Comparison of ENCODE assay signal across 21 cellular contexts in the genomic region with DNA sequence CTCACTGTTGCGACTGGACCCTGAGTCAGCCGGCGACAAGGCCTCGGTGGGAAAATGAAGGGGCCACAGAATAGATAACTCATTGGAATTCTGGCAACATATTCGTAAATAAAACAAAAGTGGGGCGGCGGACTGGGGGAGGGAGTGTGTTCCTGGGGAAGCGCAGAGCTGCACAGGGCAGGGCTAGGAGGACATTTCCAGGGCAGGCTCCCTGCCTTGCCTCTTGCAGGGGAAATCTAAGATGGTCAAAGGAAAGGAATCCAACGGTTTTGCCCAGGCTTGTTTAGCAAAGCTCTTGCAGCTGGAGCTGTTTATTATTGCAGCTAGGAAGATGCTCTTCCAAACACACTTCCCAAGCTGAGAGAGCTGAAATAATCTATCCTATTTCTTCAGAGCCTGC.
DNase-seq lines count a peak whose midpoint lies in the region; ATAC-seq, FAIRE-seq and TF ChIP-seq lines count a peak whose summit lies in the region.
"Had no signal": no experiment of that assay in that cellular context is flagged by ENCODE, and none has a peak within 500 bp of the region (broad histone marks: within the 10 kb centered on the region; RNA-seq: fewer than 3 reads in every experiment).

No MANE protein-coding gene starts in this region.

- DNase-seq in SJSA1 (ENCODE audit: low read depth in 1 of 2, low spot score in 2 of 2) (peak; percentile 44 to 47), endothelial cell of umbilical vein (ENCODE audit: low read depth, low spot score) (peak; percentile 46), tibial artery (no peak), DMS79 (lab: John Stamatoyannopoulos, UW) (no peak), NCI-H2171 treated with DMSO at 0.1 percent for 48 hours (lab: John Stamatoyannopoulos, UW) (no peak), kidney glomerular epithelial cell (lab: John Stamatoyannopoulos, UW) (no peak)
- DNase-seq: activated gamma-delta T cell treated with Interleukin-2 at 50 U/mL for 16 hours; BE2C; brain microvascular endothelial cell; effector memory CD4-positive, alpha-beta T cell; Kasumi-1; kidney; naive thymus-derived CD8-positive, alpha-beta T cell; NCI-H146; NCI-H524; stimulated activated CD4-positive, alpha-beta T cell treated with anti-CD3 and anti-CD28 coated beads, Interleukin-4, amount 100 ng/mL, for 4 hours had no signal

- TF ChIP-seq POLR2A in endothelial cell of umbilical vein (IDR thresholded peaks at IDR 0.05; ENCODE audit: low read depth, low read length) = no peak

- peak overlapping the region; percentile 2 for H3K4me2 ChIP-seq in endothelial cell of umbilical vein (ENCODE audit: insufficient read depth, low read length)

- no peak overlapping the region for H3K27ac ChIP-seq in SJSA1
- peak overlapping the region; percentile 69 for H3K27ac ChIP-seq in endothelial cell of umbilical vein (ENCODE audit: insufficient read depth, low read depth, low read length)
- peak overlapping the region; percentile 18 to 45 for H3K27ac ChIP-seq in mucosa of rectum (ENCODE audit: low read depth in 2 of 2, low read length in 2 of 2)
- peak overlapping the region; percentile 54 to 75 for H3K27ac ChIP-seq in tibial artery
- H3K27ac ChIP-seq: brain microvascular endothelial cell, HL-60 had no signal

- intact Hi-C loops in endothelial cell of umbilical vein (cut with micrococcal nuclease) = loop anchor here (1.0 to 2.0 kb wide), 2 partner anchors 14 to 1947 kb away; no protein-coding TSS in a partner anchor
- intact Hi-C loops in tibial artery (cut with DNase I; ENCODE audit: low total_unique reads) = no loop called here

- no peak for FAIRE-seq in endothelial cell of umbilical vein (lab: Jason Lieb, UNC)
- FAIRE-seq: D721Med, GM18507, kidney had no signal

- CTCF ChIA-PET in endothelial cell of umbilical vein (lab: Charles Lee) = interaction anchor here (0.9 to 4.5 kb wide), 10 partner anchors 11 to 1039 kb away, joined by 3 to 24 read pairs (median 6); no protein-coding TSS in a partner anchor

- H3K9ac ChIP-seq in endothelial cell of umbilical vein (replicated peaks; ENCODE audit: extremely low read depth, insufficient read depth, low read length) = peak overlapping the region; percentile 44
- no peak overlapping the region for H3K9ac ChIP-seq in mucosa of rectum (ENCODE audit: low read depth in 1 of 2, low read length in 2 of 2)

- POLR2A ChIA-PET in endothelial cell of umbilical vein (lab: Charles Lee) = no interaction called here

- TF ChIP-seq CTCF in endothelial cell of umbilical vein (IDR thresholded peaks at IDR 0.05; ENCODE audit: extremely low read depth in 1 of 2, insufficient read depth in 1 of 2, low read depth in 1 of 2, low read length in 2 of 2) (no peak), tibial artery (IDR thresholded peaks at IDR 0.05) (no peak)

- ATAC-seq in HG03521 (IDR thresholded peaks at IDR 0.05; ENCODE audit: unreplicated experiment) = no peak
- ATAC-seq: naive thymus-derived CD8-positive, alpha-beta T cell had no signal

- H3K4me1 ChIP-seq in SJSA1 (replicated peaks) (peaks cover 46% of the 10 kb centered on the region), endothelial cell of umbilical vein (ENCODE audit: control insufficient read depth, extremely low read depth, insufficient read depth, low read length) (peaks cover 57% of the 10 kb centered on the region), mucosa of rectum (ENCODE audit: control insufficient read depth in 2 of 2, insufficient read depth in 2 of 2, low read length in 2 of 2) (peaks cover 0 to 2% of the 10 kb centered on the region in 2 donors), tibial artery (peaks cover 0 to 91% (median 35%) of the 10 kb centered on the region in 4 donors)
- H3K4me1 ChIP-seq: BE2C had no signal

- H3K9me3 ChIP-seq in SJSA1 (replicated peaks) (no peaks in the 10 kb centered on the region), endothelial cell of umbilical vein (replicated peaks; ENCODE audit: control insufficient read depth, insufficient read depth, low read length) (no peaks in the 10 kb centered on the region), mucosa of rectum (ENCODE audit: control insufficient read depth in 2 of 2, low read length in 2 of 2) (no peaks in the 10 kb centered on the region), tibial artery (no peaks in the 10 kb centered on the region)
- H3K9me3 ChIP-seq: BE2C had no signal

- H3K36me3 ChIP-seq in SJSA1 (no peaks in the 10 kb centered on the region), endothelial cell of umbilical vein (ENCODE audit: control insufficient read depth in 2 of 2, extremely low read depth in 1 of 2, insufficient read depth in 2 of 2, low read length in 2 of 2) (no peaks in the 10 kb centered on the region), mucosa of rectum (ENCODE audit: control insufficient read depth in 2 of 2, insufficient read depth in 2 of 2, low read length in 2 of 2) (no peaks in the 10 kb centered on the region), tibial artery (no peaks in the 10 kb centered on the region)
- H3K36me3 ChIP-seq: BE2C, brain microvascular endothelial cell had no signal

- H3K4me3 ChIP-seq in SJSA1 (no peak overlapping the region), endothelial cell of umbilical vein (replicated peaks in 1 of 3; ENCODE audit: insufficient read depth in 1 of 3, low read depth in 1 of 3, low read length in 3 of 3) (no peak overlapping the region), mucosa of rectum (ENCODE audit: low read length in 2 of 2) (no peak overlapping the region), tibial artery (no peak overlapping the region)

- no peaks in the 10 kb centered on the region for H3K79me2 ChIP-seq in endothelial cell of umbilical vein (ENCODE audit: control insufficient read depth, insufficient read depth, low read length)

- H3K27me3 ChIP-seq in SJSA1 (replicated peaks) = no peaks in the 10 kb centered on the region
- H3K27me3 ChIP-seq in endothelial cell of umbilical vein (ENCODE audit: control insufficient read depth in 2 of 2, insufficient read depth in 2 of 2, low read length in 2 of 2) = no peaks in the 10 kb centered on the region
- H3K27me3 ChIP-seq in mucosa of rectum (ENCODE audit: control insufficient read depth in 2 of 2, insufficient read depth in 2 of 2, low read length in 2 of 2) = no peaks in the 10 kb centered on the region
- no peaks in the 10 kb centered on the region for H3K27me3 ChIP-seq in tibial artery
- H3K27me3 ChIP-seq: brain microvascular endothelial cell had no signal

- H3K9me1 ChIP-seq in endothelial cell of umbilical vein (replicated peaks; ENCODE audit: control insufficient read depth, extremely low read depth, insufficient read depth, low read length) = no peaks in the 10 kb centered on the region

- peak overlapping the region; percentile 10 for H2AFZ ChIP-seq in endothelial cell of umbilical vein (ENCODE audit: low read depth, low read length)

- no peaks in the 10 kb centered on the region for H4K20me1 ChIP-seq in endothelial cell of umbilical vein (replicated peaks; ENCODE audit: control insufficient read depth, extremely low read depth, insufficient read depth, low read length)

- no TSS peak for BruUV-seq in endothelial cell of umbilical vein (replicated peaks; lab: Mats Ljungman, UMichigan)

- dilution Hi-C loops in endothelial cell of umbilical vein (cut with MboI; ENCODE audit: extremely low pct_ligation_motif_present, low sequenced_read_pairs) = no loop called here

TF ChIP-seq in endothelial cell of umbilical vein, 7 proteins besides CTCF, POLR2A, EP300 and RAD21:
- TF ChIP-seq JUN (IDR thresholded peaks at IDR 0.05; ENCODE audit: borderline replicate concordance, insufficient read depth, insufficient read length, low read depth) (no peak), MYC (IDR thresholded peaks at IDR 0.05; ENCODE audit: low read depth, low read length) (no peak), GATA2 (IDR thresholded peaks at IDR 0.05; ENCODE audit: insufficient read depth, insufficient read length, low read depth, low read length) (no peak), FOS (IDR thresholded peaks at IDR 0.05; ENCODE audit: borderline replicate concordance, insufficient read depth, low read length) (no peak)
- TF ChIP-seq, protein P1, sequence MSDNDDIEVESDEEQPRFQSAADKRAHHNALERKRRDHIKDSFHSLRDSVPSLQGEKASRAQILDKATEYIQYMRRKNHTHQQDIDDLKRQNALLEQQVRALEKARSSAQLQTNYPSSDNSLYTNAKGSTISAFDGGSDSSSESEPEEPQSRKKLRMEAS (IDR thresholded peaks at IDR 0.05; ENCODE audit: insufficient read depth, insufficient read length) = no peak

Comparison
In these comparisons a context has a peak if more than half of its experiments do, and no peak if none do; other contexts are left out.
1. DNase-seq: peak in SJSA1 (2 of 2) and endothelial cell of umbilical vein (single experiment); none in tibial artery (0 of 2), DMS79 (single experiment), NCI-H2171 treated with DMSO at 0.1 percent for 48 hours (single experiment) and kidney glomerular epithelial cell (single experiment).